ENCODE assay signal across 8 cellular contexts in the genomic region with DNA sequence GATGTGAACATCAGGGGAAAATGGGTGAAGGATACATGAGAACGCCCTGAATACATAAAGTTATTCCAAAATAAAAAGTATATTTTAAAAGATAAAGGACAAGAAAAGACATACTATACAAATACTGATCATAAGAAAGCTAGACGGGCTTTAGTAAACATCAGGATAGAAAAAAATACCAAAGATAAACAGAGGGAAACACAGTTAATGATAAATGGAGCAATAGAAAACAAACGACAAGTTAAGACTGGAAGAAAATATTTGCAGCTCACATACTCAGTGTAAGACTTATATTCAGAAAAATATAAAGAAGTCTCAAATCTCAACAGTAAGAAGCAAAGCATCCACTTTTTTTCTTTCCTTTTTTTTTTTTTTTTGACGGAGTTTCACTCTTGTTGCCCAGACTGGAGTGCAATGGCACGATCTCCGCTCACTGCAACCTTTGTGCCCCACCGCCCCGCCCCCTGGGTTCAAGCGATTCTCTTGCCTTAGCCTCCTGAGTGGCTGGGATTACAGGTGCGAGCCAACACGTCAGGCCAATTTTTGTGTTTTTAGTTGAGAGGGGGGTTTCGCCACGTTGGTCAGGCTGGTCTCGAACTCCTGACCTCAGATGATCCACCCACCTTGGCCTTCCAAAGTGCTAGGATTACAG.
"Had no signal": no experiment of that assay in that cellular context is flagged by ENCODE, and none has a peak within 500 bp of the region (broad histone marks: within the 10 kb centered on the region; RNA-seq: fewer than 3 reads in every experiment).

No MANE protein-coding gene starts in this region.

- DNase-seq: GDM1, GF-D8 had no signal

- H3K4me3 ChIP-seq: GM12878 had no signal

- FAIRE-seq: G401.6, GM12878, GM12891, GM12892, GM18507, GM19239 had no signal

- ATAC-seq: GM12878 had no signal
